17 cellular contexts compared by ENCODE assay signal in genomic region chr6:113842165-113842564, GRCh38. TPM values are rescaled to one million over a fixed set of nuclear protein-coding genes. Genes with fewer than 3 reads are reported as not detected.
A peak's percentile ranks its signal among the peaks of the same experiment; 100 is the strongest.
DNase-seq lines count a peak whose midpoint lies in the region; ATAC-seq and TF ChIP-seq lines count a peak whose summit lies in the region.
"Had no signal": no experiment of that assay in that cellular context is flagged by ENCODE, and none has a peak within 500 bp of the region (broad histone marks: within the 10 kb centered on the region; RNA-seq: fewer than 3 reads in every experiment).

No MANE protein-coding gene starts in this region.

- no peaks in the 10 kb centered on the region for H3K9me3 ChIP-seq in aorta (ENCODE audit: control insufficient read depth, low read length)
- H3K9me3 ChIP-seq: gastroesophageal sphincter, upper lobe of left lung had no signal

- H3K27ac ChIP-seq in aorta (ENCODE audit: low read depth in 1 of 2, low read length in 2 of 2) = no peak overlapping the region
- H3K27ac ChIP-seq: gastroesophageal sphincter, RWPE1, upper lobe of left lung had no signal

- CTCF ChIA-PET in HEK293T (lab: Yijun Ruan, JAX) = no interaction called here

- ATAC-seq in GM18868 (IDR thresholded peaks at IDR 0.05; ENCODE audit: unreplicated experiment) (peak; percentile 78), HG03159 (IDR thresholded peaks at IDR 0.05; ENCODE audit: unreplicated experiment) (peak; percentile 65), aorta (ENCODE audit: low FRiP score) (no peak), GM21390 (IDR thresholded peaks at IDR 0.05; ENCODE audit: unreplicated experiment) (no peak)
- ATAC-seq: gastroesophageal sphincter; stimulated activated effector memory CD8-positive, alpha-beta T cell treated with anti-CD3 and anti-CD28 coated beads, Interleukin-12 subunit alpha, Interleukin-12 subunit beta, amount 100 ng/mL, for 72 hours had no signal

- H3K36me3 ChIP-seq in aorta (ENCODE audit: control insufficient read depth in 1 of 2, insufficient read depth in 2 of 2, low read length in 1 of 2) = no peaks in the 10 kb centered on the region
- H3K36me3 ChIP-seq: gastroesophageal sphincter, upper lobe of left lung had no signal

- peak; percentile 87 for DNase-seq in amniotic epithelial cell (ENCODE audit: low read depth)
- no peak for DNase-seq in HEK293T (ENCODE audit: extremely low spot score)
- DNase-seq in aorta = no peak
- no peak for DNase-seq in NCI-H748 treated with DMSO at 0.1 percent for 48 hours (lab: John Stamatoyannopoulos, UW)
- DNase-seq: activated CD4-positive, CD25-positive, alpha-beta regulatory T cell treated with anti-CD3 and anti-CD28 coated beads, Interleukin-2, amount 50 U/mL, for 72 hours; CD8-positive, alpha-beta memory T cell; Kasumi-1; NCI-H1694 treated with DMSO at 0.1 percent for 48 hours; NCI-H524 treated with DMSO at 0.1 percent for 48 hours; T-helper 2 cell; upper lobe of left lung had no signal

- H3K27me3 ChIP-seq in aorta (ENCODE audit: control insufficient read depth in 1 of 2, insufficient read depth in 2 of 2, low read length in 1 of 2) = no peaks in the 10 kb centered on the region
- H3K27me3 ChIP-seq: gastroesophageal sphincter, upper lobe of left lung had no signal

- POLR2A ChIA-PET in HEK293T (lab: Yijun Ruan, JAX) = interaction anchor here (3.8 kb wide), 1 partner anchor 13 kb away, joined by 13 read pairs; no protein-coding TSS in a partner anchor

- no peak overlapping the region for H3K4me3 ChIP-seq in aorta (ENCODE audit: low read length in 2 of 2)
- H3K4me3 ChIP-seq: gastroesophageal sphincter, upper lobe of left lung had no signal

- 32 to 51% methylated on average over 1 of the region's 1 CpG for WGBS in aorta, 2 donors

- intact Hi-C loops in aorta (cut with DNase I) = no loop called here

- no peaks in the 10 kb centered on the region for H3K4me1 ChIP-seq in aorta (ENCODE audit: control insufficient read depth in 1 of 2, insufficient read depth in 2 of 2, low read length in 2 of 2)
- H3K4me1 ChIP-seq: gastroesophageal sphincter, upper lobe of left lung had no signal

TF ChIP-seq in HEK293T, 16 proteins besides CTCF, POLR2A, EP300 and RAD21:
- TF ChIP-seq CTBP1 (IDR thresholded peaks at IDR 0.05; ENCODE audit: borderline replicate concordance) (no peak), ARNT (IDR thresholded peaks at IDR 0.05) (no peak), TARDBP (IDR thresholded peaks at IDR 0.05) (no peak), FOXA1 (IDR thresholded peaks at IDR 0.05) (no peak), FOXM1 (IDR thresholded peaks at IDR 0.05; ENCODE audit: borderline replicate concordance) (no peak)

RNA-seq across cellular contexts. Expression of gene MARCKS, which starts 15.0 kb away (rescaled TPM):
- 10 to 100 TPM; 45.6 to 75.6 TPM for total RNA-seq in aorta
- polyA plus RNA-seq in aorta = 10 to 100 TPM in 1 of 2 donors, 1 to 10 TPM in 1; 7.7 to 11.5 TPM
- polyA plus RNA-seq: CD8-positive, alpha-beta memory T cell had no signal

Comparison
In these comparisons a context has a peak if more than half of its experiments do, and no peak if none do; other contexts are left out.
1. ATAC-seq: peak in GM18868 (single experiment) and HG03159 (single experiment); none in aorta (single experiment) and GM21390 (single experiment).